ENCODE assay signal across 15 cellular contexts in the genomic region with DNA sequence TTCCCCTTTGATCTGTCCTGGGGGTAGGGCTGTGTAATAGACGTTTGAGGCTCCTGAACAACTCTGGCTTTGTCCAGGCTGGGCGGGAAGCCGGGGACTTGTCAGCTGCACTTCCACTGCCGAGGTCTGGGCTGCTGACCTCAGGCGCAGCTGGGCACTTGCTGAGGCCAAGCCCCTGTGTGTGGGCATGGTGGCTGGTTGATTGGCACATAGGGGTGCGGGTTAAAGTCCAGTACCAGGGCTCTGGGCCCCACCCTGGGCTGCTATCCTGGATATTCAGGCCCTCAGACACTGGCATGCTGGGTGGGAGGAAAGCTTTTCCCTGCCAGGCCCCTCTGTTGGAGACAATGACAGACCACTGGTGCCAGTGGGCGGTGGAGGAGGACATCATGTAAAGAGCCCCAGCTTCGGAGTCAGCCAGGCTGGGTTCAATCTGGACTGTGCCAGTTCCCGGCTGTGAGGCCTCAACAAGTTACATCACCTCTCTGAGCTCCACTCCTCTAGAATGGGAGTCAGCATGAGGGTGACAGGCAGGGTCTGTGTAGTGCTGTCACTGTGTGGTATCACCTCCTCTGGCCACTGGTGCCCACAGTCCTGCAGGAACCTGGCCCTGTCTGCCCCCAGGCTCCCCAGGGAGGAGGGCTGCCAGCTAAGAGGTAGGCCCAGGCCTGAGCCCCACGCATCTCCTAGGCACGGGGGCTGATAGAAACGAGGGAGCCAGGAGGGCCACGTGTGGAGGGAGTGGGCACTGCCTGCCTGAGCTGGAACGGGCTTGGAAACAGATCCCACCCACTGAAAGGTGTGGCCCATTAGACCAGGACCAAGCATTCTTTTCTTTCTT. TPM values are rescaled to one million over a fixed set of nuclear protein-coding genes. Genes with fewer than 3 reads are reported as not detected.
A peak's percentile ranks its signal among the peaks of the same experiment; 100 is the strongest.
DNase-seq lines count a peak whose midpoint lies in the region; ATAC-seq lines count a peak whose summit lies in the region.
"Had no signal": no experiment of that assay in that cellular context is flagged by ENCODE, and none has a peak within 500 bp of the region (broad histone marks: within the 10 kb centered on the region; RNA-seq: fewer than 3 reads in every experiment).

No MANE protein-coding gene starts in this region.

- ATAC-seq in right cardiac atrium (no peak), left ventricle myocardium superior (no peak), HG02642 (IDR thresholded peaks at IDR 0.05; ENCODE audit: poor library complexity, unreplicated experiment) (no peak)

- H3K4me1 ChIP-seq in right cardiac atrium (ENCODE audit: control insufficient read depth, insufficient read depth, low read length) = peaks cover 8% of the 10 kb centered on the region

- intact Hi-C loops in right cardiac atrium (cut with DNase I) (loop anchor here in 1 of 4 donors (10.0 kb wide), 1 partner anchor 49 kb away; the partner anchor contains the start of gene CPNE2), left ventricle myocardium superior (cut with micrococcal nuclease) (no loop called here)

- no peaks in the 10 kb centered on the region for H3K9me3 ChIP-seq in right cardiac atrium (ENCODE audit: control insufficient read depth, low read length)
- H3K9me3 ChIP-seq: ovary had no signal

- no peaks in the 10 kb centered on the region for H3K27me3 ChIP-seq in right cardiac atrium (ENCODE audit: control insufficient read depth, insufficient read depth)
- H3K27me3 ChIP-seq: ovary had no signal

- 73% methylated on average over 14 of the region's 14 CpGs for WGBS in right cardiac atrium

- no peak overlapping the region for H3K4me3 ChIP-seq in right cardiac atrium (ENCODE audit: low read length)
- H3K4me3 ChIP-seq: ovary had no signal

- DNase-seq in right cardiac atrium (peak in 1 of 3 donors; percentile 50), left ventricle myocardium superior (no peak), inferior parietal cortex (ENCODE audit: extremely low spot score) (peak; percentile 74), nucleus accumbens (lab: John Stamatoyannopoulos, UW) (peak in 54 of 56 donors; percentile 27 to 96 (median 87)), A172 (ENCODE audit: low spot score) (no peak), dermis blood vessel endothelial cell (no peak)
- no peak for DNase-seq in central memory CD4-positive, alpha-beta T cell
- DNase-seq: activated CD4-positive, alpha-beta memory T cell treated with anti-CD3 and anti-CD28 coated beads, Interleukin-2, amount 10 ng/mL, durations not matched to agents 7 days and 5 days; Calu3; MM.1S; NCI-H2081 treated with DMSO at 0.1 percent for 48 hours; NCI-H69; SW 1271 had no signal

- peak overlapping the region; percentile 10 for H3K27ac ChIP-seq in right cardiac atrium (ENCODE audit: low read length)
- H3K27ac ChIP-seq: ovary had no signal

RNA-seq across cellular contexts. Expression of gene PSME3IP1, which starts 42.5 kb away (rescaled TPM):
- 10 to 100 TPM; 63.6 to 68.7 (median 65.0) TPM for total RNA-seq in right cardiac atrium
- polyA plus RNA-seq in right cardiac atrium = 57.8 TPM
- 59.0 TPM for total RNA-seq in left ventricle myocardium superior
- total RNA-seq in A172 (2014; rRNA removed; shearing (Covaris generic)) = 170 and 232 TPM in 2 replicates
- total RNA-seq in dermis blood vessel endothelial cell = 87.3 and 89.0 TPM in 2 replicates

RNA-seq across cellular contexts. Expression of gene RSPRY1, which starts 42.8 kb away (rescaled TPM):
- total RNA-seq in right cardiac atrium = 10 to 100 TPM; 13.7 to 21.1 (median 17.4) TPM
- polyA plus RNA-seq in right cardiac atrium = 7.3 TPM
- 20.3 TPM for total RNA-seq in left ventricle myocardium superior
- 25.8 and 28.7 TPM in 2 replicates for total RNA-seq in A172 (2014; rRNA removed; shearing (Covaris generic))
- 50.4 and 58.6 TPM in 2 replicates for total RNA-seq in dermis blood vessel endothelial cell

RNA-seq across cellular contexts. Expression of gene CPNE2, which starts 51.0 kb away (rescaled TPM):
- total RNA-seq in right cardiac atrium (10 to 100 TPM; 13.4 to 16.3 (median 13.6) TPM), left ventricle myocardium superior (11.2 TPM), dermis blood vessel endothelial cell (73.3 and 92.3 TPM in 2 replicates)
- 24.7 TPM for polyA plus RNA-seq in right cardiac atrium
- 40.5 and 43.0 TPM in 2 replicates for total RNA-seq in A172 (2014; rRNA removed; shearing (Covaris generic))

Comparison
In these comparisons a context has a peak if more than half of its experiments do, and no peak if none do; other contexts are left out.
1. DNase-seq: peak in inferior parietal cortex (single experiment) and nucleus accumbens (54 of 56); none in left ventricle myocardium superior (single experiment), A172 (single experiment), dermis blood vessel endothelial cell (single experiment) and central memory CD4-positive, alpha-beta T cell (single experiment).